24 cellular contexts compared by ENCODE assay signal in genomic region chr13:22001336-22001735, GRCh38.
"Had no signal": no experiment of that assay in that cellular context is flagged by ENCODE, and none has a peak within 500 bp of the region (broad histone marks: within the 10 kb centered on the region; RNA-seq: fewer than 3 reads in every experiment).

No MANE protein-coding gene starts in this region.

- H3K4me3 Mint-ChIP-seq: dendritic cell treated with granulocyte-macrophage colony-stimulating factor and Interleukin-4, amounts not matched to agents 40 ng/mL and 50 ng/mL, for 4 days; effector memory CD8-positive, alpha-beta T cell; endodermal cell; mesothelial cell of epicardium had no signal

- H3K4me3 ChIP-seq: colonic mucosa, esophagus squamous epithelium, gastrocnemius medialis, heart right ventricle, left ventricle myocardium inferior, lower lobe of right lung, mucosa of descending colon had no signal

- H3K9me3 ChIP-seq: colonic mucosa, esophagus squamous epithelium, gastrocnemius medialis, heart right ventricle, left ventricle myocardium inferior, lower lobe of right lung, mucosa of descending colon had no signal

- H3K36me3 Mint-ChIP-seq: mesothelial cell of epicardium had no signal

- H3K36me3 ChIP-seq: colonic mucosa, esophagus squamous epithelium, gastrocnemius medialis, heart right ventricle, left ventricle myocardium inferior, lower lobe of right lung had no signal

- H3K9me3 Mint-ChIP-seq: dendritic cell treated with granulocyte-macrophage colony-stimulating factor and Interleukin-4, amounts not matched to agents 40 ng/mL and 50 ng/mL, for 4 days; endodermal cell had no signal

- DNase-seq: colonic mucosa; cortex of kidney; effector CD8-positive, alpha-beta T cell; effector memory CD8-positive, alpha-beta T cell; endodermal cell; erythroblast; esophagus squamous epithelium; foreskin fibroblast; foreskin melanocyte; gastrocnemius medialis; glutamatergic neuron; head of caudate nucleus; heart right ventricle; hippocampal formation; left colon; left ventricle myocardium inferior; lower lobe of right lung; mesenchymal stem cell; mucosa of descending colon had no signal

- H3K27me3 ChIP-seq: colonic mucosa, gastrocnemius medialis had no signal

- H3K4me1 ChIP-seq: colonic mucosa, esophagus squamous epithelium, gastrocnemius medialis, heart right ventricle, left ventricle myocardium inferior, lower lobe of right lung had no signal

- H3K27ac ChIP-seq: colonic mucosa, epithelial cell of prostate, esophagus squamous epithelium, gastrocnemius medialis, heart right ventricle, left ventricle myocardium inferior, lower lobe of right lung had no signal

- H3K4me1 Mint-ChIP-seq: endodermal cell had no signal

- ATAC-seq: effector memory CD8-positive, alpha-beta T cell; esophagus mucosa; gastrocnemius medialis; heart right ventricle; left colon; left lobe of liver; lower lobe of right lung; mucosa of descending colon had no signal

- H3K27ac Mint-ChIP-seq: dendritic cell treated with granulocyte-macrophage colony-stimulating factor and Interleukin-4, amounts not matched to agents 40 ng/mL and 50 ng/mL, for 4 days; effector memory CD8-positive, alpha-beta T cell; endodermal cell; mesothelial cell of epicardium had no signal
